In the genomic region with DNA sequence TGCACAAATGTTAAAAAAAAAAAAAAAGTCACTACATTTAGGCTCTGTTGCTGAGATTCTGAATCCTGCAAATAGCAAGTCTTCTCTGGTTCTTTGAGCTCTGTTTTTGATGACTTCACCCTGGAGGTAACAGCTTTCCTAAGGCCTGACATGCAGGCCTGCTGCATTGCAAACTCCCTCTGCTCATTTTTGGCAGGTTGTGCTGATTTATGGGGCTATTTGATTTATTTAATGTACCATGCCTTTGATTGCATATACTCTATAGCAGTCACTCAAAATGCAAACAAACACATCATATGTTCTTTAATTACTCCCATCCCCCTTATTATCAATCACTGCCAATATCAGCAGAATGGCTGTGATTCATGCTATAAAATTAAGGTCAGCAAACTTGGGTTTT, we compare ENCODE assay signal across 22 cellular contexts.
"Had no signal": no experiment of that assay in that cellular context is flagged by ENCODE, and none has a peak within 500 bp of the region (broad histone marks: within the 10 kb centered on the region; RNA-seq: fewer than 3 reads in every experiment).

No MANE protein-coding gene starts in this region.

- DNase-seq: KBM-7; MG63; NCI-H1092; NCI-H1105 treated with DMSO at 0.1 percent for 48 hours; NCI-H1417 treated with DMSO at 0.1 percent for 48 hours; NCI-H146; NCI-H187 treated with DMSO at 0.1 percent for 48 hours; NCI-H2029 treated with DMSO at 0.1 percent for 48 hours; NCI-H2171; NCI-H226; NCI-H510A treated with DMSO at 0.1 percent for 48 hours; NCI-H526; NCI-H748 treated with DMSO at 0.1 percent for 48 hours; NK-92 treated with Interleukin-12 subunit alpha and Interleukin-12 subunit beta, amount 100 ng/mL, for 24 hours; PC-9; Peyer's patch; SHP77 treated with DMSO at 0.1 percent for 48 hours; SJCRH30; T-helper 1 cell; T-helper 17 cell had no signal

- ATAC-seq: Right ventricle myocardium inferior, SK-N-SH treated with all-trans-retinoic acid at 6 μM for 48 hours, T-helper 17 cell had no signal

- H3K27ac ChIP-seq: PC-9, Peyer's patch, SJCRH30 had no signal

- H3K4me3 ChIP-seq: MG63, PC-9, Peyer's patch, SJCRH30 had no signal
